8 cellular contexts compared by ENCODE assay signal in genomic region chr1:86395771-86396502, GRCh38. TPM values are rescaled to one million over a fixed set of nuclear protein-coding genes. Genes with fewer than 3 reads are reported as not detected.
DNase-seq lines count a peak whose midpoint lies in the region; ATAC-seq and TF ChIP-seq lines count a peak whose summit lies in the region.

A gene with protein sequence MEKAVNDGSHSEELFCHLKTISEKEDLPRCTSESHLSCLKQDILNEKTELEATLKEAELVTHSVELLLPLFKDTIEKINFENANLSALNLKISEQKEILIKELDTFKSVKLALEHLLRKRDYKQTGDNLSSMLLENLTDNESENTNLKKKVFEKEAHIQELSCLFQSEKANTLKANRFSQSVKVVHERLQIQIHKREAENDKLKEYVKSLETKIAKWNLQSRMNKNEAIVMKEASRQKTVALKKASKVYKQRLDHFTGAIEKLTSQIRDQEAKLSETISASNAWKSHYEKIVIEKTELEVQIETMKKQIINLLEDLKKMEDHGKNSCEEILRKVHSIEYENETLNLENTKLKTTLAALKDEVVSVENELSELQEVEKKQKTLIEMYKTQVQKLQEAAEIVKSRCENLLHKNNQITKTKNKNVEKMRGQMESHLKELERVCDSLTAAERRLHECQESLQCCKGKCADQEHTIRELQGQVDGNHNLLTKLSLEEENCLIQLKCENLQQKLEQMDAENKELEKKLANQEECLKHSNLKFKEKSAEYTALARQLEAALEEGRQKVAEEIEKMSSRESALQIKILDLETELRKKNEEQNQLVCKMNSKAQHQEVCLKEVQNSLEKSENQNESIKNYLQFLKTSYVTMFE (minus strand): TSS chr1:86396323. CDS start chr1:86387027, 9,296 bp downstream.

- H3K4me1 ChIP-seq in uterus = no peaks in the 10 kb centered on the region

- TF ChIP-seq POLR2A in uterus (IDR thresholded peaks at IDR 0.05) = peak; percentile 72 to 76

- ATAC-seq in GM18499 (IDR thresholded peaks at IDR 0.05; ENCODE audit: insufficient read depth, unreplicated experiment) (peak; percentile 96), HG02943 (IDR thresholded peaks at IDR 0.05; ENCODE audit: low read depth, unreplicated experiment) (peak; percentile 100), left ventricle myocardium superior (peak; percentile 100)

- peak within 1 kb of the TSS; percentile 77 to 80 for H3K27ac ChIP-seq in uterus

- no peaks in the 10 kb centered on the region for H3K36me3 ChIP-seq in uterus

- H3K4me3 ChIP-seq in uterus = peak within 1 kb of the TSS; percentile 72 to 97

- no peaks in the 10 kb centered on the region for H3K27me3 ChIP-seq in uterus

- H3K9me3 ChIP-seq in uterus = no peaks in the 10 kb centered on the region

- DNase-seq in NCI-H187 treated with DMSO at 0.1 percent for 48 hours (lab: John Stamatoyannopoulos, UW) = peak; percentile 68
- DNase-seq in anterior cingulate cortex (lab: John Stamatoyannopoulos, UW) = peak; percentile 43 to 96 (median 86)
- peak; percentile 93 for DNase-seq in left ventricle myocardium superior
- peak; percentile 43 for DNase-seq in pulmonary artery endothelial cell (ENCODE audit: low read depth, low spot score)
- peak; percentile 81 to 86 for DNase-seq in uterus

- intact Hi-C loops in T-helper 2 cell treated with Interferon-gamma antibody and Interleukin-4, amounts not matched to agents 100 ng/mL and 5 ng/mL, for 36 hours (cut with micrococcal nuclease) = loop anchor here (1.0 to 10.0 kb wide), 7 partner anchors 15 to 1121 kb away; partner anchors contain the start of genes BCL10, HS2ST1, SELENOF and SH3GLB1
- intact Hi-C loops in left ventricle myocardium superior (cut with micrococcal nuclease) (no loop called here), uterus (cut with DNase I; ENCODE audit: low total_unique reads) (loop anchor here (10.0 kb wide), 1 partner anchor 109 kb away; no protein-coding TSS in a partner anchor)

- TF ChIP-seq CTCF in uterus (IDR thresholded peaks at IDR 0.05) = no peak

RNA-seq across cellular contexts. Expression of the gene that starts here (rescaled TPM):
- 39.6 and 41.2 TPM in 2 replicates for total RNA-seq in T-helper 2 cell treated with Interferon-gamma antibody and Interleukin-4, amounts not matched to agents 100 ng/mL and 5 ng/mL, for 36 hours
- total RNA-seq in left ventricle myocardium superior = 7.6 TPM
- total RNA-seq in pulmonary artery endothelial cell = 28.6 and 48.1 TPM in 2 replicates
- total RNA-seq in uterus = 100 to 1,000 TPM in 1 of 4 donors, 10 to 100 TPM in 3; 26.5 to 134 (median 56.3) TPM

Comparison
In these comparisons a context has a peak if more than half of its experiments do, and no peak if none do; other contexts are left out.
1. Peak in every context shown above with its lines: DNase-seq, ATAC-seq, H3K4me3 ChIP-seq and H3K27ac ChIP-seq.
2. DNase-seq: peak in every context shown above with its lines; median percentile 93 in left ventricle myocardium superior; 86 in anterior cingulate cortex; 84 in uterus; 68 in NCI-H187 treated with DMSO at 0.1 percent for 48 hours; 43 in pulmonary artery endothelial cell.